16 cellular contexts compared by ENCODE assay signal in the genomic region with DNA sequence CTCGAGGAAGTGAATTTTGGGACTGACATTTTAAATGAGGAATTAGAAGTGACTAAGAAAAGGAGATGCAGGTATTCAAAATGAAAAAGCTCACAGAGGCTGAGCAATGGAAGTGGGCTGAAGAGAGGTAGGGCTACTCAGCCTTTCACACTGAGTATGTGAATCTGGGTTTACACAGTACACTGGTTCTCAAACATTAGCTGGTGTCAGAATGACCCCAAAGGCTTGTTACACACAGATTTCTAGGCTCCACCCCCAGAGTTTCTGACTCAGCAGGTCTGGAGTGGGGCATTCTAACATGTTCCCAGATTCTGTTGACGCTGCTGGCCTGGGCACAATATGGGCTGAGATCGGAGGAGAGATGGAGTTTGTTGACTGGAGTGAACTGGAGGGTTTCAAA. TPM values are rescaled to one million over a fixed set of nuclear protein-coding genes. Genes with fewer than 3 reads are reported as not detected.
DNase-seq lines count a peak whose midpoint lies in the region; ATAC-seq and TF ChIP-seq lines count a peak whose summit lies in the region.
"Had no signal": no experiment of that assay in that cellular context is flagged by ENCODE, and none has a peak within 500 bp of the region (broad histone marks: within the 10 kb centered on the region; RNA-seq: fewer than 3 reads in every experiment).

No MANE protein-coding gene starts in this region.

- H3K4me1 ChIP-seq in endodermal cell (ENCODE audit: control insufficient read depth, insufficient read depth, low read length) = no peaks in the 10 kb centered on the region

- H3K4me3 ChIP-seq in GM12865 (ENCODE audit: low read depth, low read length) = no peak overlapping the region
- H3K4me3 ChIP-seq in endodermal cell (ENCODE audit: low read length) = no peak overlapping the region
- H3K4me3 ChIP-seq: heart left ventricle had no signal

- TF ChIP-seq CTCF in GM12865 (IDR thresholded peaks at IDR 0.05; ENCODE audit: insufficient read depth, low read depth, low read length, missing control alignments) = no peak
- no peak for TF ChIP-seq CTCF in endodermal cell (conservative IDR thresholded peaks at IDR 0.05)

- H3K4me1 Mint-ChIP-seq in endodermal cell = peaks cover 20% of the 10 kb centered on the region
- H3K4me1 Mint-ChIP-seq: CD4-positive, CD25-positive, alpha-beta regulatory T cell had no signal

- no peak overlapping the region for H3K9ac ChIP-seq in endodermal cell (ENCODE audit: extremely low read depth, low read length, poor library complexity, severe bottlenecking)

- no peaks in the 10 kb centered on the region for H3K36me3 ChIP-seq in endodermal cell (ENCODE audit: control insufficient read depth, insufficient read depth, low read length)
- H3K36me3 ChIP-seq: heart left ventricle had no signal

- DNase-seq in GM12865 (ENCODE audit: low read depth) (peak; percentile 54), MV-4-11 (lab: John Stamatoyannopoulos, UW) (peak; percentile 14), kidney tubule cell (ENCODE audit: low spot score) (peak; percentile 60), NCI-H510A (lab: John Stamatoyannopoulos, UW) (no peak), T-helper 1 cell (no peak), endodermal cell (no peak), COR-L47 (lab: John Stamatoyannopoulos, UW) (no peak)
- DNase-seq: activated CD8-positive, alpha-beta T cell treated with anti-CD3 and anti-CD28 coated beads, Interleukin-2, amount 10 ng/mL, durations not matched to agents 7 days and 5 days; CD4-positive, CD25-positive, alpha-beta regulatory T cell; heart left ventricle; NCI-H2227 treated with DMSO at 0.1 percent for 48 hours had no signal

- H3K9me3 Mint-ChIP-seq in endodermal cell = no peaks in the 10 kb centered on the region

- no peak overlapping the region for H3K27ac Mint-ChIP-seq in endodermal cell
- H3K27ac Mint-ChIP-seq: activated CD8-positive, alpha-beta T cell treated with anti-CD3 and anti-CD28 coated beads, Interleukin-2, amount 10 ng/mL, durations not matched to agents 7 days and 5 days; CD4-positive, CD25-positive, alpha-beta regulatory T cell; IgD-negative memory B cell had no signal

- H3K27me3 Mint-ChIP-seq in endodermal cell (ENCODE audit: insufficient read depth) = no peaks in the 10 kb centered on the region
- H3K27me3 Mint-ChIP-seq: CD4-positive, CD25-positive, alpha-beta regulatory T cell had no signal

- no peaks in the 10 kb centered on the region for H3K36me3 Mint-ChIP-seq in endodermal cell (ENCODE audit: low read depth)
- H3K36me3 Mint-ChIP-seq: CD4-positive, CD25-positive, alpha-beta regulatory T cell had no signal

- peak; percentile 74 for ATAC-seq in GM21723 (IDR thresholded peaks at IDR 0.05; ENCODE audit: unreplicated experiment)
- ATAC-seq: activated CD8-positive, alpha-beta T cell treated with anti-CD3 and anti-CD28 coated beads, Interleukin-2, amount 10 ng/mL, durations not matched to agents 7 days and 5 days; HCT116; sciatic nerve; SK-N-SH treated with all-trans-retinoic acid at 6 μM for 48 hours had no signal

- no peaks in the 10 kb centered on the region for H3K27me3 ChIP-seq in endodermal cell (ENCODE audit: control insufficient read depth, insufficient read depth, low read length, poor library complexity, severe bottlenecking)
- H3K27me3 ChIP-seq: heart left ventricle had no signal

- 87 to 88% methylated on average over 3 of the region's 3 CpGs for WGBS in endodermal cell (ENCODE audit: insufficient coverage in 1 of 2, insufficient read length in 1 of 2), 2 experiments

- no peak overlapping the region for H3K27ac ChIP-seq in endodermal cell (ENCODE audit: low read depth, low read length)
- H3K27ac ChIP-seq: heart left ventricle had no signal

- peaks cover 9% of the 10 kb centered on the region for H3K9me3 ChIP-seq in endodermal cell (ENCODE audit: control insufficient read depth, low read length)
- H3K9me3 ChIP-seq: heart left ventricle had no signal

- H3K4me3 Mint-ChIP-seq in endodermal cell = no peak overlapping the region
- H3K4me3 Mint-ChIP-seq: activated CD8-positive, alpha-beta T cell treated with anti-CD3 and anti-CD28 coated beads, Interleukin-2, amount 10 ng/mL, durations not matched to agents 7 days and 5 days; CD4-positive, CD25-positive, alpha-beta regulatory T cell; IgD-negative memory B cell had no signal

RNA-seq across cellular contexts. Expression of a gene that starts 32.8 kb away (rescaled TPM):
- total RNA-seq in endodermal cell = 10 to 100 TPM; 76.3 to 88.2 TPM
- polyA plus RNA-seq in endodermal cell (2013, experiment 1 of 2) = 95.9 TPM
- 91.3 TPM for polyA plus RNA-seq in endodermal cell (2013, experiment 2 of 2)

Comparison
In these comparisons a context has a peak if more than half of its experiments do, and no peak if none do; other contexts are left out.
1. DNase-seq: peak in GM12865 (single experiment), MV-4-11 (single experiment) and kidney tubule cell (single experiment); none in NCI-H510A (single experiment), T-helper 1 cell (0 of 5), endodermal cell (single experiment) and COR-L47 (single experiment).